11 cellular contexts compared by ENCODE assay signal in genomic region chr14:70888681-70889175, GRCh38. TPM values are rescaled to one million over a fixed set of nuclear protein-coding genes. Genes with fewer than 3 reads are reported as not detected.
DNase-seq lines count a peak whose midpoint lies in the region; ATAC-seq, FAIRE-seq and TF ChIP-seq lines count a peak whose summit lies in the region.
"Had no signal": no experiment of that assay in that cellular context is flagged by ENCODE, and none has a peak within 500 bp of the region (broad histone marks: within the 10 kb centered on the region; RNA-seq: fewer than 3 reads in every experiment).

No MANE protein-coding gene starts in this region.

- H3K4me2 ChIP-seq in A549: 0 out of 3 replicates have a peak overlapping the region, but pooled peaks have one; percentile 16

- ATAC-seq in A549 (no peak), GM21381 (IDR thresholded peaks at IDR 0.05; ENCODE audit: unreplicated experiment) (no peak), GM19324 (IDR thresholded peaks at IDR 0.05; ENCODE audit: low FRiP score, unreplicated experiment) (no peak)
- ATAC-seq: body of pancreas had no signal

- H3K9me3 Mint-ChIP-seq in T-helper 1 cell treated with Interleukin-12 subunit alpha and Interleukin-12 subunit beta and Interleukin-4 antibody, amounts not matched to agents 30 μg/mL and 1 μg/mL, for 36 hours: no peaks in the 10 kb centered on the region

- no peak for TF ChIP-seq POLR2A in A549 (IDR thresholded peaks at IDR 0.05; ENCODE audit: low read length)

- CTCF ChIA-PET in A549 (lab: Yijun Ruan, JAX): interaction anchor here (1.0 to 1.3 kb wide), 2 partner anchors 18 to 71 kb away, joined by 3 read pairs; no protein-coding TSS in a partner anchor

- peak overlapping the region; percentile 55 for H3K27ac Mint-ChIP-seq in T-helper 1 cell treated with Interleukin-12 subunit alpha and Interleukin-12 subunit beta and Interleukin-4 antibody, amounts not matched to agents 30 μg/mL and 1 μg/mL, for 36 hours

- TF ChIP-seq EP300 in A549 (IDR thresholded peaks at IDR 0.05): no peak

- POLR2A ChIA-PET in A549 (lab: Yijun Ruan, JAX): interaction anchor here (1.0 kb wide), 1 partner anchor 19 kb away, joined by 4 read pairs; the partner anchor contains the start of gene PCNX1

- 14% methylated on average over 1 of the region's 1 CpG for WGBS in A549 (ENCODE audit: missing lambda C conversion rate)

- no peaks in the 10 kb centered on the region for H3K9me3 ChIP-seq in A549
- H3K9me3 ChIP-seq: body of pancreas, heart right ventricle had no signal

- TF ChIP-seq CTCF in A549 (IDR thresholded peaks at IDR 0.05): no peak
- no peak for TF ChIP-seq CTCF in fibroblast of pulmonary artery (IDR thresholded peaks at IDR 0.05; ENCODE audit: low read length, missing control alignments)

- no peak for DNase-seq in A549 (ENCODE audit: low read depth in 1 of 2, low spot score in 1 of 2)
- peak; percentile 60 for DNase-seq in GM03348 (ENCODE audit: low spot score)
- peak; percentile 78 for DNase-seq in fibroblast of pulmonary artery (ENCODE audit: low read depth)
- DNase-seq in iPS-NIHi7 (ENCODE audit: extremely low spot score): no peak
- no peak for DNase-seq in DMS 273 (lab: John Stamatoyannopoulos, UW; ENCODE audit: unreplicated experiment)
- DNase-seq: body of pancreas, heart right ventricle, NCI-H146 had no signal

- H3K27me3 Mint-ChIP-seq in T-helper 1 cell treated with Interleukin-12 subunit alpha and Interleukin-12 subunit beta and Interleukin-4 antibody, amounts not matched to agents 30 μg/mL and 1 μg/mL, for 36 hours (ENCODE audit: low read depth): no peaks in the 10 kb centered on the region

- H3K36me3 Mint-ChIP-seq in T-helper 1 cell treated with Interleukin-12 subunit alpha and Interleukin-12 subunit beta and Interleukin-4 antibody, amounts not matched to agents 30 μg/mL and 1 μg/mL, for 36 hours (ENCODE audit: low read depth): peaks cover 2% of the 10 kb centered on the region

- no peak for FAIRE-seq in A549 (lab: Jason Lieb, UNC)

- TF ChIP-seq RAD21 in A549 (conservative IDR thresholded peaks at IDR 0.05 in 1 of 2, IDR thresholded peaks at IDR 0.05 in 1 of 2): no peak

- H3K27ac ChIP-seq in A549: no peak overlapping the region
- H3K27ac ChIP-seq: body of pancreas had no signal

- H3K4me1 ChIP-seq in A549: no peaks in the 10 kb centered on the region

- peaks cover 80% of the 10 kb centered on the region for H3K4me1 Mint-ChIP-seq in T-helper 1 cell treated with Interleukin-12 subunit alpha and Interleukin-12 subunit beta and Interleukin-4 antibody, amounts not matched to agents 30 μg/mL and 1 μg/mL, for 36 hours (ENCODE audit: low read depth)

- H3K4me3 ChIP-seq in A549: no peak overlapping the region
- H3K4me3 ChIP-seq in fibroblast of pulmonary artery (replicated peaks; ENCODE audit: low read depth, low read length): no peak overlapping the region
- H3K4me3 ChIP-seq: body of pancreas, heart right ventricle had no signal

- H3K4me3 Mint-ChIP-seq in T-helper 1 cell treated with Interleukin-12 subunit alpha and Interleukin-12 subunit beta and Interleukin-4 antibody, amounts not matched to agents 30 μg/mL and 1 μg/mL, for 36 hours: no peak overlapping the region

TF ChIP-seq in A549, 52 proteins besides CTCF, POLR2A, EP300 and RAD21:
- no peak for TF ChIP-seq GATA3 (IDR thresholded peaks at IDR 0.05; ENCODE audit: borderline replicate concordance)
- no peak for TF ChIP-seq EHMT2 (IDR thresholded peaks at IDR 0.05; ENCODE audit: low read depth)
- TF ChIP-seq ZNF302 (CRISPR knock-in tag; IDR thresholded peaks at IDR 0.05): no peak
- TF ChIP-seq FOSL2 (IDR thresholded peaks at IDR 0.05): no peak
- TF ChIP-seq FOSL2 (CRISPR knock-in tag; IDR thresholded peaks at IDR 0.05): no peak; the same call in 1 of the 2 replicates
- no peak for TF ChIP-seq HOXA7 (CRISPR knock-in tag; IDR thresholded peaks at IDR 0.05)
- TF ChIP-seq KDM5A (IDR thresholded peaks at IDR 0.05): no peak
- TF ChIP-seq HDAC2 (IDR thresholded peaks at IDR 0.05): no peak
- TF ChIP-seq PBX3 (IDR thresholded peaks at IDR 0.05): no peak
- no peak for TF ChIP-seq JUN (IDR thresholded peaks at IDR 0.05)
- TF ChIP-seq CBX2 (IDR thresholded peaks at IDR 0.05; ENCODE audit: borderline replicate concordance, low read depth): no peak
- no peak for TF ChIP-seq RFX5 (IDR thresholded peaks at IDR 0.05)
- TF ChIP-seq ZC3H11A (IDR thresholded peaks at IDR 0.05): no peak
- no peak for TF ChIP-seq RARB (CRISPR knock-in tag; IDR thresholded peaks at IDR 0.05)
- no peak for TF ChIP-seq FOSB (CRISPR knock-in tag; IDR thresholded peaks at IDR 0.05)
- TF ChIP-seq ATOH8 (CRISPR knock-in tag; IDR thresholded peaks at IDR 0.05; ENCODE audit: low read depth): no peak
- TF ChIP-seq HOXB5 (CRISPR knock-in tag; IDR thresholded peaks at IDR 0.05): no peak
- TF ChIP-seq JUNB (IDR thresholded peaks at IDR 0.05): no peak
- no peak for TF ChIP-seq BHLHE40 (IDR thresholded peaks at IDR 0.05; ENCODE audit: low read depth, low read length)
- no peak for TF ChIP-seq ESRRA (IDR thresholded peaks at IDR 0.05; ENCODE audit: borderline replicate concordance, low read length)
- no peak for TF ChIP-seq CBX8 (IDR thresholded peaks at IDR 0.05)

RNA-seq across cellular contexts. Expression of gene PCNX1, which starts 18.5 kb away (rescaled TPM):
- polyA plus RNA-seq in A549 (2011; rRNA removed): 45.0 and 50.0 TPM in 2 replicates
- polyA plus RNA-seq in A549 (2012; cell fraction: cytosol; rRNA removed): 8.0 and 9.1 TPM in 2 replicates
- 21.5 and 27.2 TPM in 2 replicates for polyA plus RNA-seq in A549 (2012; cell fraction: nucleus; rRNA removed)
- polyA plus RNA-seq in A549 (2017; fragmentation: RNase III; extraction: RNeasy Plus Mini Kit Qiagen cat#74134 plus additional on column Dnase treatment): 10.4 to 13.2 TPM (median 10.9 TPM) in 3 replicates
- polyA minus RNA-seq in A549 (2011; rRNA and poly(A)+ RNA removed): 143 and 190 TPM in 2 replicates

Comparison
In these comparisons a context has a peak if more than half of its experiments do, and no peak if none do; other contexts are left out.
1. DNase-seq: peak in GM03348 (single experiment) and fibroblast of pulmonary artery (single experiment); none in A549 (0 of 2), iPS-NIHi7 (single experiment) and DMS 273 (single experiment).